In the genomic region with DNA sequence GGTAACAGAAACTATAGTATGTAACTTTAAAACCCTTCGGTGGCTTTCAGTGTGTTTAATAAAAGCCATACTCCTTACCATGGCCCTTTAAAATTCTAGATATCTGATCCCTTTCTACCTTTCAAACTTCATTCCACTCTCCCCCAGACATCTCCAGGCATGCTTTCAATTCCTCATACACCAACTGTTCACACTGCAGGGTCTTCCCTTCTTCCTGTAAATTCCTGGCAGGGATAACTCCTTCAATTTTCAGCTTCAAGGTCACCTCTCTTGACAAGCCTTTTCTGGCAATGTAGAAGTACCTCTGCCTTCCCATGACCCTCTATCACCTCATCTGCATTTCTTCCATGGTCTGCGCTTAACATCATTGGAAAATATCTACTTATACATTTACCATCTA, we compare ENCODE assay signal across 15 cellular contexts.
A peak's percentile ranks its signal among the peaks of the same experiment; 100 is the strongest.
DNase-seq lines count a peak whose midpoint lies in the region; ATAC-seq and TF ChIP-seq lines count a peak whose summit lies in the region.
"Had no signal": no experiment of that assay in that cellular context is flagged by ENCODE, and none has a peak within 500 bp of the region (broad histone marks: within the 10 kb centered on the region; RNA-seq: fewer than 3 reads in every experiment).

No MANE protein-coding gene starts in this region.

- H3K4me3 ChIP-seq in cardiac muscle cell (no peak overlapping the region), SJCRH30 (no peak overlapping the region)
- H3K4me3 ChIP-seq: BLaER1 had no signal

- H3K4me3 Mint-ChIP-seq in dendritic cell treated with granulocyte-macrophage colony-stimulating factor and Interleukin-4, amounts not matched to agents 40 ng/mL and 50 ng/mL, for 4 days: no peak overlapping the region
- H3K4me3 Mint-ChIP-seq in nephron progenitor cell: no peak overlapping the region
- H3K4me3 Mint-ChIP-seq: CD8-positive, alpha-beta memory T cell had no signal

- peaks cover 36% of the 10 kb centered on the region for H3K4me1 Mint-ChIP-seq in dendritic cell treated with granulocyte-macrophage colony-stimulating factor and Interleukin-4, amounts not matched to agents 40 ng/mL and 50 ng/mL, for 4 days (ENCODE audit: low read depth)
- peaks cover 24% of the 10 kb centered on the region for H3K4me1 Mint-ChIP-seq in nephron progenitor cell
- H3K4me1 Mint-ChIP-seq: CD8-positive, alpha-beta memory T cell had no signal

- no peaks in the 10 kb centered on the region for H3K36me3 ChIP-seq in cardiac muscle cell
- peaks cover 12% of the 10 kb centered on the region for H3K36me3 ChIP-seq in SJCRH30

- peak overlapping the region; percentile 49 for H3K27ac ChIP-seq in cardiac muscle cell
- H3K27ac ChIP-seq in SJCRH30: no peak overlapping the region
- H3K27ac ChIP-seq: BLaER1 had no signal

- TF ChIP-seq POLR2A in GM18505 (IDR thresholded peaks at IDR 0.05; ENCODE audit: borderline replicate concordance, extremely low read depth, insufficient read depth, insufficient read length) (no peak), erythroblast (IDR thresholded peaks at IDR 0.05; ENCODE audit: low read length) (no peak)

- intact Hi-C loops in Right ventricle myocardium superior (cut with DNase I): no loop called here
- intact Hi-C loops in dendritic cell treated with granulocyte-macrophage colony-stimulating factor and Interleukin-4, amounts not matched to agents 40 ng/mL and 50 ng/mL, for 4 days (cut with micrococcal nuclease): no loop called here

- H3K27me3 ChIP-seq in cardiac muscle cell: no peaks in the 10 kb centered on the region
- no peaks in the 10 kb centered on the region for H3K27me3 ChIP-seq in SJCRH30
- H3K27me3 ChIP-seq: BLaER1 had no signal

- no peak for TF ChIP-seq CTCF in cardiac muscle cell (IDR thresholded peaks at IDR 0.05; ENCODE audit: low read depth, low read length)
- TF ChIP-seq CTCF in nephron progenitor cell (IDR thresholded peaks at IDR 0.05): no peak

- DNase-seq in cardiac muscle cell (ENCODE audit: low read depth in 1 of 2, low spot score in 1 of 2) (peak in 1 of 2 donors; percentile 31), Right ventricle myocardium superior (no peak), nephron progenitor cell (no peak), SJCRH30 (no peak), erythroblast (lab: John Stamatoyannopoulos, UW) (no peak)
- DNase-seq: 8988T; AML-193; Caco-2; CD8-positive, alpha-beta memory T cell; DND-41; GF-D8 had no signal

- peak overlapping the region; percentile 2 for H3K27ac Mint-ChIP-seq in dendritic cell treated with granulocyte-macrophage colony-stimulating factor and Interleukin-4, amounts not matched to agents 40 ng/mL and 50 ng/mL, for 4 days
- peak overlapping the region; percentile 11 for H3K27ac Mint-ChIP-seq in nephron progenitor cell

- ATAC-seq in Right ventricle myocardium superior (ENCODE audit: poor library complexity): no peak
- ATAC-seq in GM18505 (IDR thresholded peaks at IDR 0.05; ENCODE audit: unreplicated experiment): no peak
- ATAC-seq: HCT116 had no signal

- H3K9me3 Mint-ChIP-seq in dendritic cell treated with granulocyte-macrophage colony-stimulating factor and Interleukin-4, amounts not matched to agents 40 ng/mL and 50 ng/mL, for 4 days: no peaks in the 10 kb centered on the region
- H3K9me3 Mint-ChIP-seq in nephron progenitor cell: no peaks in the 10 kb centered on the region

- peaks cover 31% of the 10 kb centered on the region for H3K36me3 Mint-ChIP-seq in dendritic cell treated with granulocyte-macrophage colony-stimulating factor and Interleukin-4, amounts not matched to agents 40 ng/mL and 50 ng/mL, for 4 days (ENCODE audit: low read depth)
- H3K36me3 Mint-ChIP-seq in nephron progenitor cell (ENCODE audit: low read depth): peaks cover 39% of the 10 kb centered on the region
- H3K36me3 Mint-ChIP-seq: CD8-positive, alpha-beta memory T cell had no signal

- H3K4me1 ChIP-seq in cardiac muscle cell (ENCODE audit: low read depth): peaks cover 38% of the 10 kb centered on the region
- no peaks in the 10 kb centered on the region for H3K4me1 ChIP-seq in SJCRH30
- H3K4me1 ChIP-seq: BLaER1, Caco-2 had no signal

- H3K27me3 Mint-ChIP-seq in dendritic cell treated with granulocyte-macrophage colony-stimulating factor and Interleukin-4, amounts not matched to agents 40 ng/mL and 50 ng/mL, for 4 days: no peaks in the 10 kb centered on the region
- H3K27me3 Mint-ChIP-seq in nephron progenitor cell (ENCODE audit: low read depth, poor library complexity): no peaks in the 10 kb centered on the region
- H3K27me3 Mint-ChIP-seq: CD8-positive, alpha-beta memory T cell had no signal

- H3K9me3 ChIP-seq in cardiac muscle cell (ENCODE audit: low read depth) (no peaks in the 10 kb centered on the region), SJCRH30 (replicated peaks) (no peaks in the 10 kb centered on the region)
- H3K9me3 ChIP-seq: BLaER1, Caco-2 had no signal
